ENCODE assay signal across 22 cellular contexts in the genomic region with DNA sequence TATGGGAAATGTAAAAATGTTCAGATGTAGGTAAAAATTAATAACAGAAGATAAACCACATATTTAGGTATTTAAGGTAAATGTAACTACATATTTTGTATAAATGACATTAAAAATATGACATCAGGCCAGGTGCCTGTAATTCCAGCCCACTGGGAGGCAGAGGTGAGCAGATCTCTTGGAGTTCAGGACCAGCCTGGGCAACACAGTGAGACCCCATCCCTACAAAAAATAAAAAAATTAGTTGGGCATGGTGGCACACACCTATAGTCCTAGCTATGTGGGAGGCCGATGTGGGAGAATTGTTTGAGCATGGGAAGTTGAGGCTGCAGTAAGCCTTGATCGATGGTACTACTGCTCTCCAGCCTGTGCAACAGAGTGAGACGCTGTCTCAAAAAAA.
DNase-seq lines count a peak whose midpoint lies in the region; ATAC-seq, FAIRE-seq and TF ChIP-seq lines count a peak whose summit lies in the region.
"Had no signal": no experiment of that assay in that cellular context is flagged by ENCODE, and none has a peak within 500 bp of the region (broad histone marks: within the 10 kb centered on the region; RNA-seq: fewer than 3 reads in every experiment).

No MANE protein-coding gene starts in this region.

- H3K27me3 ChIP-seq in HepG2 (ENCODE audit: control insufficient read depth in 1 of 2, insufficient read depth in 2 of 2, low read length in 2 of 2) = no peaks in the 10 kb centered on the region
- no peaks in the 10 kb centered on the region for H3K27me3 ChIP-seq in right lobe of liver
- H3K27me3 ChIP-seq in GM23338 (ENCODE audit: insufficient read depth) = no peaks in the 10 kb centered on the region
- H3K27me3 ChIP-seq in PC-9 (ENCODE audit: insufficient read depth, low read depth) = no peaks in the 10 kb centered on the region
- H3K27me3 ChIP-seq: BLaER1 treated with 17β-estradiol and CSF1 and Interleukin-3, amounts not matched to agents 10 nM and 100 nM had no signal

- TF ChIP-seq EP300 in HepG2 (IDR thresholded peaks at IDR 0.05; ENCODE audit: low read depth in 2 of 2, low read length in 2 of 2) (no peak), HepG2 (CRISPR knock-in tag; IDR thresholded peaks at IDR 0.05; ENCODE audit: borderline replicate concordance) (no peak)

- ATAC-seq in HepG2 = no peak
- ATAC-seq in right lobe of liver = no peak
- no peak for ATAC-seq in GM23338
- ATAC-seq in HG03196 (IDR thresholded peaks at IDR 0.05; ENCODE audit: unreplicated experiment) = no peak
- ATAC-seq: CD8-positive, alpha-beta T cell had no signal

- no peak for FAIRE-seq in HepG2 (lab: Jason Lieb, UNC)
- FAIRE-seq: D721Med, GM12891, GM19239 had no signal

- H3K36me3 Mint-ChIP-seq in GM23338 (ENCODE audit: low read depth) (no peaks in the 10 kb centered on the region), MCF 10A (ENCODE audit: insufficient read depth, unreplicated experiment) (no peaks in the 10 kb centered on the region)
- H3K36me3 Mint-ChIP-seq: CD8-positive, alpha-beta T cell had no signal

- H3K9me3 ChIP-seq in HepG2 (ENCODE audit: low read length) (no peaks in the 10 kb centered on the region), right lobe of liver (no peaks in the 10 kb centered on the region), PC-9 (ENCODE audit: insufficient read depth, low read depth) (no peaks in the 10 kb centered on the region)
- H3K9me3 ChIP-seq: BLaER1 treated with 17β-estradiol and CSF1 and Interleukin-3, amounts not matched to agents 10 nM and 100 nM had no signal

- H3K9me2 ChIP-seq in GM23338 (ENCODE audit: insufficient read depth) = no peaks in the 10 kb centered on the region
- no peaks in the 10 kb centered on the region for H3K9me2 ChIP-seq in PC-9 (ENCODE audit: insufficient read depth)

- TF ChIP-seq CTCF in HepG2 (CRISPR knock-in tag; IDR thresholded peaks at IDR 0.05) (no peak), right lobe of liver (IDR thresholded peaks at IDR 0.05) (no peak), GM23338 (conservative IDR thresholded peaks at IDR 0.05; ENCODE audit: low read depth in 2 of 2) (peak; percentile 42 to 45), PC-9 (conservative IDR thresholded peaks at IDR 0.05) (0 out of 2 replicates have a peak, but pooled peaks have one; percentile 21), epithelial cell of esophagus (IDR thresholded peaks at IDR 0.05; ENCODE audit: insufficient read depth, low read depth, low read length, missing control alignments) (peak; percentile 5), MCF 10A (IDR thresholded peaks at IDR 0.05; ENCODE audit: unreplicated experiment) (no peak)

- H3K27ac ChIP-seq in HepG2 (ENCODE audit: extremely low read length, insufficient read depth, low read length) (no peak overlapping the region), right lobe of liver (no peak overlapping the region), GM23338 (ENCODE audit: low read depth) (no peak overlapping the region), PC-9 (no peak overlapping the region)
- H3K27ac ChIP-seq: BLaER1 treated with 17β-estradiol and CSF1 and Interleukin-3, amounts not matched to agents 10 nM and 100 nM; C4-2B had no signal

- TF ChIP-seq POLR2A in HepG2 (IDR thresholded peaks at IDR 0.05; ENCODE audit: insufficient read depth in 1 of 2, low read depth in 2 of 2, low read length in 2 of 2) (no peak), right lobe of liver (IDR thresholded peaks at IDR 0.05) (no peak)

- H3K9ac ChIP-seq in HepG2 (ENCODE audit: insufficient read depth, low read depth, low read length) = no peak overlapping the region
- H3K9ac ChIP-seq: BLaER1 treated with 17β-estradiol and CSF1 and Interleukin-3, amounts not matched to agents 10 nM and 100 nM had no signal

- intact Hi-C loops in HepG2 (cut with micrococcal nuclease; ENCODE audit: unreplicated experiment) = no loop called here
- intact Hi-C loops in right lobe of liver (cut with DNase I) = no loop called here
- intact Hi-C loops in PC-9 (cut with micrococcal nuclease; ENCODE audit: unreplicated experiment) = no loop called here
- intact Hi-C loops in MCF 10A (cut with micrococcal nuclease) = no loop called here

- no peak overlapping the region for H3K27ac Mint-ChIP-seq in GM23338
- no peak overlapping the region for H3K27ac Mint-ChIP-seq in MCF 10A (ENCODE audit: low read depth, unreplicated experiment)
- H3K27ac Mint-ChIP-seq: B cell; CD4-positive, alpha-beta T cell; CD8-positive, alpha-beta T cell had no signal

- H3K4me3 ChIP-seq in HepG2 (replicated peaks in 1 of 3; ENCODE audit: insufficient read depth in 1 of 3, low read depth in 2 of 3, low read length in 3 of 3) (no peak overlapping the region), right lobe of liver (no peak overlapping the region), GM23338 (no peak overlapping the region), PC-9 (no peak overlapping the region), epithelial cell of esophagus (ENCODE audit: low read length) (no peak overlapping the region)
- H3K4me3 ChIP-seq: BLaER1 treated with 17β-estradiol and CSF1 and Interleukin-3, amounts not matched to agents 10 nM and 100 nM had no signal

- H2AFZ ChIP-seq in HepG2 (ENCODE audit: low read length) (no peak overlapping the region), GM23338 (no peak overlapping the region), PC-9 (no peak overlapping the region)

- BruUV-seq in HepG2 (replicated peaks; lab: Mats Ljungman, UMichigan) = no TSS peak
- BruUV-seq in PC-9 (replicated peaks; lab: Mats Ljungman, UMichigan) = no TSS peak
- BruUV-seq in MCF 10A (replicated peaks; lab: Mats Ljungman, UMichigan) = no TSS peak

- H4K20me1 ChIP-seq in HepG2 (ENCODE audit: insufficient read depth, low read length) = no peaks in the 10 kb centered on the region
- no peaks in the 10 kb centered on the region for H4K20me1 ChIP-seq in GM23338 (replicated peaks; ENCODE audit: insufficient read depth)
- H4K20me1 ChIP-seq in PC-9 (ENCODE audit: insufficient read depth) = no peaks in the 10 kb centered on the region
- H4K20me1 ChIP-seq: BLaER1 treated with 17β-estradiol and CSF1 and Interleukin-3, amounts not matched to agents 10 nM and 100 nM had no signal

- H3K4me1 Mint-ChIP-seq in GM23338 (peaks cover 27% of the 10 kb centered on the region), MCF 10A (ENCODE audit: insufficient read depth, unreplicated experiment) (no peaks in the 10 kb centered on the region)
- H3K4me1 Mint-ChIP-seq: B cell had no signal

- H3K27me3 Mint-ChIP-seq in GM23338 (ENCODE audit: insufficient read depth, low read depth, poor library complexity) (peaks cover 2% of the 10 kb centered on the region), MCF 10A (ENCODE audit: insufficient read depth, unreplicated experiment) (peaks cover 12% of the 10 kb centered on the region)
- H3K27me3 Mint-ChIP-seq: B cell; CD4-positive, alpha-beta T cell had no signal

- no peaks in the 10 kb centered on the region for H3K9me3 Mint-ChIP-seq in GM23338
- H3K9me3 Mint-ChIP-seq in MCF 10A (ENCODE audit: unreplicated experiment) = no peaks in the 10 kb centered on the region

- H3K4me2 ChIP-seq in HepG2 (ENCODE audit: low read depth, low read length) (no peak overlapping the region), GM23338 (no peak overlapping the region), PC-9 (no peak overlapping the region)
- H3K4me2 ChIP-seq: BLaER1 treated with 17β-estradiol and CSF1 and Interleukin-3, amounts not matched to agents 10 nM and 100 nM had no signal

- H3K36me3 ChIP-seq in HepG2 (replicated peaks in 1 of 2; ENCODE audit: control insufficient read depth in 1 of 2, insufficient read depth in 2 of 2, low read length in 2 of 2) (no peaks in the 10 kb centered on the region), right lobe of liver (no peaks in the 10 kb centered on the region), GM23338 (ENCODE audit: insufficient read depth) (no peaks in the 10 kb centered on the region), PC-9 (ENCODE audit: low read depth) (no peaks in the 10 kb centered on the region)
- H3K36me3 ChIP-seq: BLaER1 treated with 17β-estradiol and CSF1 and Interleukin-3, amounts not matched to agents 10 nM and 100 nM had no signal

- no peak for TF ChIP-seq RAD21 in HepG2 (CRISPR knock-in tag; IDR thresholded peaks at IDR 0.05)

- DNase-seq in HepG2 (ENCODE audit: low spot score) = no peak
- no peak for DNase-seq in right lobe of liver
- DNase-seq in GM23338 (ENCODE audit: low spot score) = no peak
- DNase-seq in PC-9 = no peak
- DNase-seq in epithelial cell of esophagus (ENCODE audit: low read depth) = no peak
- no peak for DNase-seq in COLO668 (lab: John Stamatoyannopoulos, UW; ENCODE audit: unreplicated experiment)
- no peak for DNase-seq in MCF 10A (ENCODE audit: unreplicated experiment)
- DNase-seq: 8988T; ACHN; AML-193; CD4-positive, alpha-beta T cell; CD8-positive, alpha-beta T cell; COR-L47; DMS79 treated with DMSO at 0.1 percent for 48 hours; GF-D8 had no signal

- in situ Hi-C loops in HepG2 (cut with HindIII; ENCODE audit: extremely low pct_ligation_motif_present, low pct_unique_long_range_greater_than_20kb) = no loop called here

- H3K4me1 ChIP-seq in HepG2 (ENCODE audit: insufficient read depth, low read length) (no peaks in the 10 kb centered on the region), right lobe of liver (no peaks in the 10 kb centered on the region), GM23338 (ENCODE audit: insufficient read depth) (peaks cover 17% of the 10 kb centered on the region; the same call in 1 of the 2 replicates), PC-9 (replicated peaks; ENCODE audit: insufficient read depth) (no peaks in the 10 kb centered on the region)
- H3K4me1 ChIP-seq: BLaER1 treated with 17β-estradiol and CSF1 and Interleukin-3, amounts not matched to agents 10 nM and 100 nM had no signal

- POLR2A ChIA-PET in HepG2 (lab: Yijun Ruan, JAX) = no interaction called here
- POLR2A ChIA-PET in PC-9 (lab: Charles Lee; ENCODE audit: unreplicated experiment) = no interaction called here
- POLR2A ChIA-PET in MCF 10A (lab: Yijun Ruan, JAX) = interaction anchor here (1.7 kb wide), 1 partner anchor 12 kb away, joined by 4 read pairs; no protein-coding TSS in a partner anchor

- no peaks in the 10 kb centered on the region for H3K79me2 ChIP-seq in HepG2 (ENCODE audit: insufficient read depth, low read length)
- no peaks in the 10 kb centered on the region for H3K79me2 ChIP-seq in GM23338 (replicated peaks; ENCODE audit: insufficient read depth)
- no peaks in the 10 kb centered on the region for H3K79me2 ChIP-seq in PC-9 (ENCODE audit: low read depth)

- CTCF ChIA-PET in HepG2 (lab: Yijun Ruan, JAX; ENCODE audit: low intra/inter-chr PET ratio, low total read pairs) (no interaction called here), PC-9 (lab: Charles Lee) (no interaction called here), MCF 10A (lab: Yijun Ruan, JAX) (no interaction called here)

- 4% methylated on average over 3 of the region's 3 CpGs for WGBS in HepG2 (ENCODE audit: low lambda C conversion rate)
- WGBS in right lobe of liver (ENCODE audit: insufficient coverage, low coverage, low lambda C conversion rate, missing lambda C conversion rate) = 59% methylated on average over 3 of the region's 3 CpGs

- H3F3A ChIP-seq in GM23338 (replicated peaks; ENCODE audit: low read depth) (no peaks in the 10 kb centered on the region), PC-9 (ENCODE audit: insufficient read depth, low read depth) (no peaks in the 10 kb centered on the region)

- H3K4me3 Mint-ChIP-seq in GM23338 = no peak overlapping the region
- H3K4me3 Mint-ChIP-seq in MCF 10A (ENCODE audit: unreplicated experiment) = no peak overlapping the region
- H3K4me3 Mint-ChIP-seq: B cell; CD4-positive, alpha-beta T cell; CD8-positive, alpha-beta T cell had no signal

Comparison
In these comparisons a context has a peak if more than half of its experiments do, and no peak if none do; other contexts are left out.
1. CTCF ChIP-seq: peak in GM23338 (2 of 2), PC-9 (single experiment) and epithelial cell of esophagus (single experiment); none in HepG2 (single experiment), right lobe of liver (0 of 4) and MCF 10A (single experiment).